In the genomic region with DNA sequence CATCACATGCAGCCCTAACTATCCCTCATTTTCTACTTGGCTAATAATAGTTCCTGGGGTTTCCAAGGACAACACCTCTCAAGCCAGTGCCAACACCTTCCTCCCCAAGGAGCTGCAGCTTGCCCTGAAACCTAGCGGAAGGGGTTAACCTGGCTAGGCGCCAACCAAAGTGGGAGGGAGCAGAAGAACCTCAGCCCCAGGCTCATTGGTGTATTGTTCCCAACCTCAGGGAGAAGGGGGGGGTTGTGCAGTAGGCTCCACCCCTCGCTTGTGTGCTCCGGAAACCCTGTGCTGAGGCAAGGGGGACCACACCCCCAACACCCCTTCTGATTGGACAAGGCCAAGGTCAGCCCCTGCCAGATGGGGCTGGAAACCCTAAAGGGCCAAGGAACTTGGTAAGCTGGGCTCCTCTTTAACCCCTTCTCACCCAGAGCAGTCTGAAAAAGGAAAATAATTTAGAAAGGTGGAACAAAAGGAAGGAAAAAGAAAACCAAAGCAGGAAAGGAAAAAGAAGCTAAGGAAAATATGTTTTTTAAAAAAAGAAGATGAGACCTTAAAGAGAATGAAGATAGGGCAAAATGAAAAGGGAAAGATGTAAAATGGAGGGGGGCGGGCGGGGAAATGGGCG, we compare ENCODE assay signal across 8 cellular contexts. TPM values are rescaled to one million over a fixed set of nuclear protein-coding genes. Genes with fewer than 3 reads are reported as not detected.
DNase-seq lines count a peak whose midpoint lies in the region; ATAC-seq and TF ChIP-seq lines count a peak whose summit lies in the region.

No MANE protein-coding gene starts in this region.

- DNase-seq in HL-60 (ENCODE audit: low read depth in 1 of 2, low spot score in 1 of 2) = peak; percentile 99
- DNase-seq in NOMO-1 (lab: John Stamatoyannopoulos, UW; ENCODE audit: unreplicated experiment in 2 of 2) = peak; percentile 95
- DNase-seq in activated CD8-positive, alpha-beta memory T cell treated with anti-CD3 and anti-CD28 coated beads for 48 hours (ENCODE audit: low read depth in 2 of 3, low spot score in 2 of 3) = peak; percentile 88 to 91 (median 88)
- peak; percentile 92 for DNase-seq in stimulated activated CD8-positive, alpha-beta memory T cell treated with anti-CD3 and anti-CD28 coated beads, Interleukin-15, amount 100 ng/mL, for 1 hour (ENCODE audit: low read depth)

- H3K9me3 ChIP-seq in BLaER1 treated with 17β-estradiol and CSF1 and Interleukin-3, amounts not matched to agents 10 nM and 100 nM (replicated peaks in 1 of 11) = no peaks in the 10 kb centered on the region
- H3K9me3 ChIP-seq in endocrine pancreas (ENCODE audit: control insufficient read depth, low read length) (no peaks in the 10 kb centered on the region), mesodermal cell (ENCODE audit: control insufficient read depth, low read length) (no peaks in the 10 kb centered on the region)

- peaks cover 0 to 60% (median 42%) of the 10 kb centered on the region in 11 experiments; a peak in 18 of 22 replicates for H4K20me1 ChIP-seq in BLaER1 treated with 17β-estradiol and CSF1 and Interleukin-3, amounts not matched to agents 10 nM and 100 nM

- peak overlapping the region; percentile 88 to 100 (median 98) for H3K4me2 ChIP-seq in BLaER1 treated with 17β-estradiol and CSF1 and Interleukin-3, amounts not matched to agents 10 nM and 100 nM

- peak overlapping the region; percentile 61 to 100 (median 99); a peak in 21 of 22 replicates for H3K27ac ChIP-seq in BLaER1 treated with 17β-estradiol and CSF1 and Interleukin-3, amounts not matched to agents 10 nM and 100 nM
- peak overlapping the region; percentile 97 for H3K27ac ChIP-seq in HL-60 (replicated peaks)
- peak overlapping the region; percentile 45 for H3K27ac ChIP-seq in mesodermal cell (ENCODE audit: low read depth, low read length, severe bottlenecking)

- H3K27me3 ChIP-seq in BLaER1 treated with 17β-estradiol and CSF1 and Interleukin-3, amounts not matched to agents 10 nM and 100 nM = no peaks in the 10 kb centered on the region
- H3K27me3 ChIP-seq in HL-60 (ENCODE audit: insufficient read depth, poor library complexity, severe bottlenecking) (no peaks in the 10 kb centered on the region), endocrine pancreas (ENCODE audit: control insufficient read depth, insufficient read depth, low read length) (no peaks in the 10 kb centered on the region)

- peak overlapping the region; percentile 90 to 100 (median 98) for H3K4me3 ChIP-seq in BLaER1 treated with 17β-estradiol and CSF1 and Interleukin-3, amounts not matched to agents 10 nM and 100 nM
- H3K4me3 ChIP-seq in HL-60 (replicated peaks; ENCODE audit: insufficient read depth, low read length) = peak overlapping the region; percentile 81
- no peak overlapping the region for H3K4me3 ChIP-seq in endocrine pancreas (ENCODE audit: control insufficient read depth, insufficient read depth, low read length)
- peak overlapping the region; percentile 100 for H3K4me3 ChIP-seq in mesodermal cell (ENCODE audit: extremely low read depth, insufficient read depth, low read length, poor library complexity, severe bottlenecking)

- peaks cover 37 to 55% (median 48%) of the 10 kb centered on the region in 10 experiments for H3K4me1 ChIP-seq in BLaER1 treated with 17β-estradiol and CSF1 and Interleukin-3, amounts not matched to agents 10 nM and 100 nM
- peaks cover 9% of the 10 kb centered on the region for H3K4me1 ChIP-seq in endocrine pancreas (ENCODE audit: control insufficient read depth, insufficient read depth, low read length)
- peaks cover 16% of the 10 kb centered on the region for H3K4me1 ChIP-seq in mesodermal cell (ENCODE audit: control insufficient read depth, insufficient read depth, low read length, poor library complexity, severe bottlenecking)

- WGBS in mesodermal cell (ENCODE audit: insufficient coverage in 2 of 2), 2 experiments = 0 to 80% methylated on average over 1 to 2 of the region's 7 CpGs

- no peak for TF ChIP-seq CTCF in HL-60 (IDR thresholded peaks at IDR 0.05; ENCODE audit: insufficient read depth, low read length)

- peaks cover 49 to 72% (median 64%) of the 10 kb centered on the region in 11 experiments for H3K36me3 ChIP-seq in BLaER1 treated with 17β-estradiol and CSF1 and Interleukin-3, amounts not matched to agents 10 nM and 100 nM
- peaks cover 11% of the 10 kb centered on the region for H3K36me3 ChIP-seq in endocrine pancreas (ENCODE audit: control insufficient read depth, insufficient read depth, low read length)
- peaks cover 63% of the 10 kb centered on the region for H3K36me3 ChIP-seq in mesodermal cell (ENCODE audit: control insufficient read depth, insufficient read depth, low read length)

- peak; percentile 44 for ATAC-seq in GM19452 (IDR thresholded peaks at IDR 0.05; ENCODE audit: unreplicated experiment)

- peak overlapping the region; percentile 97 to 100 (median 99) for H3K9ac ChIP-seq in BLaER1 treated with 17β-estradiol and CSF1 and Interleukin-3, amounts not matched to agents 10 nM and 100 nM
- H3K9ac ChIP-seq in endocrine pancreas (ENCODE audit: control insufficient read depth, insufficient read depth, low read length) = peak overlapping the region; percentile 23

RNA-seq across cellular contexts. Expression of a gene that starts 2.5 kb away (rescaled TPM):
- polyA plus RNA-seq in mesodermal cell (2013, experiment 1 of 2) = 94.4 TPM
- polyA plus RNA-seq in mesodermal cell (2013, experiment 2 of 2) = 89.1 TPM

RNA-seq across cellular contexts. Expression of a gene that starts 7.9 kb away (rescaled TPM):
- 15.7 TPM for polyA plus RNA-seq in mesodermal cell (2013, experiment 1 of 2)
- 13.7 TPM for polyA plus RNA-seq in mesodermal cell (2013, experiment 2 of 2)

RNA-seq across cellular contexts. Expression of a gene that starts 13.4 kb away (rescaled TPM):
- polyA plus RNA-seq in mesodermal cell (2013, experiment 1 of 2) = 49.4 TPM
- polyA plus RNA-seq in mesodermal cell (2013, experiment 2 of 2) = 33.5 TPM

RNA-seq across cellular contexts. Expression of a gene that starts 13.9 kb away (rescaled TPM):
- 1.8 TPM for polyA plus RNA-seq in mesodermal cell (2013, experiment 1 of 2)
- 1.3 TPM for polyA plus RNA-seq in mesodermal cell (2013, experiment 2 of 2)

RNA-seq across cellular contexts. Expression of a gene that starts 22.6 kb away (rescaled TPM):
- polyA plus RNA-seq in mesodermal cell (2013, experiment 1 of 2) = 36.8 TPM
- polyA plus RNA-seq in mesodermal cell (2013, experiment 2 of 2) = 27.8 TPM

Comparison
In these comparisons a context has a peak if more than half of its experiments do, and no peak if none do; other contexts are left out.
1. H3K27ac ChIP-seq: peak in every context shown above with its lines; median percentile 99 in BLaER1 treated with 17β-estradiol and CSF1 and Interleukin-3, amounts not matched to agents 10 nM and 100 nM; 97 in HL-60; 45 in mesodermal cell.